Comparison of ENCODE assay signal across 12 cellular contexts in genomic region chr15:38398134-38398533, GRCh38. TPM values are rescaled to one million over a fixed set of nuclear protein-coding genes. Genes with fewer than 3 reads are reported as not detected.
DNase-seq lines count a peak whose midpoint lies in the region; ATAC-seq and TF ChIP-seq lines count a peak whose summit lies in the region.
"Had no signal": no experiment of that assay in that cellular context is flagged by ENCODE, and none has a peak within 500 bp of the region (broad histone marks: within the 10 kb centered on the region; RNA-seq: fewer than 3 reads in every experiment).

No MANE protein-coding gene starts in this region.

- H3K9ac ChIP-seq in adipocyte (ENCODE audit: low read length): peak overlapping the region; percentile 61

- no peaks in the 10 kb centered on the region for H3K9me3 ChIP-seq in adipocyte (ENCODE audit: control insufficient read depth, low read length)
- H3K9me3 ChIP-seq in stomach: no peaks in the 10 kb centered on the region
- H3K9me3 ChIP-seq: upper lobe of left lung had no signal

- H3K4me1 ChIP-seq in adipocyte (ENCODE audit: control insufficient read depth, insufficient read depth, low read length): peaks cover 35% of the 10 kb centered on the region
- H3K4me1 ChIP-seq in stomach: peaks cover 0 to 7% (median 2%) of the 10 kb centered on the region in 4 donors

- no peak for TF ChIP-seq POLR2A in stomach (IDR thresholded peaks at IDR 0.05)

- ATAC-seq in Right ventricle myocardium superior (ENCODE audit: poor library complexity) (peak; percentile 93), GM21528 (IDR thresholded peaks at IDR 0.05; ENCODE audit: low FRiP score, unreplicated experiment) (no peak)
- ATAC-seq: GM23338, left lobe of liver had no signal

- DNase-seq in HCEC 1CT (peak; percentile 98), adipocyte (ENCODE audit: low read depth) (peak; percentile 57), Right ventricle myocardium superior (peak; percentile 60), stomach (no peak), NCI-H2171 (lab: John Stamatoyannopoulos, UW) (no peak), caudate nucleus (lab: John Stamatoyannopoulos, UW) (no peak)
- no peak for DNase-seq in stimulated activated naive CD4-positive, alpha-beta T cell (lab: John Stamatoyannopoulos, UW)
- DNase-seq: activated CD4-positive, alpha-beta T cell treated with anti-CD3 and anti-CD28 coated beads, Interleukin-2, amount 50 U/mL, for 48 hours; upper lobe of left lung had no signal

- peak overlapping the region in 3 of 5 donors; percentile 36 to 73 (median 58) for H3K27ac ChIP-seq in stomach
- H3K27ac ChIP-seq in caudate nucleus (ENCODE audit: low read depth, low read length): no peak overlapping the region
- H3K27ac ChIP-seq: upper lobe of left lung had no signal

- TF ChIP-seq CTCF in stomach (IDR thresholded peaks at IDR 0.05): no peak

- H3K36me3 ChIP-seq in adipocyte (ENCODE audit: control insufficient read depth, insufficient read depth, low read length, severe bottlenecking) (no peaks in the 10 kb centered on the region), stomach (no peaks in the 10 kb centered on the region)
- H3K36me3 ChIP-seq: upper lobe of left lung had no signal

- H3K4me3 ChIP-seq in adipocyte (ENCODE audit: low read length): peak overlapping the region; percentile 67
- H3K4me3 ChIP-seq in stomach: no peak overlapping the region
- H3K4me3 ChIP-seq: GM23338, upper lobe of left lung had no signal

- TF ChIP-seq EP300 in stomach (IDR thresholded peaks at IDR 0.05): no peak

- 61 to 73% (median 63%) methylated on average over 2 of the region's 2 CpGs for WGBS in stomach, 5 donors

- H3K27me3 ChIP-seq in adipocyte (replicated peaks; ENCODE audit: control insufficient read depth, insufficient read depth, low read length) (no peaks in the 10 kb centered on the region), stomach (no peaks in the 10 kb centered on the region)
- H3K27me3 ChIP-seq: upper lobe of left lung had no signal

- intact Hi-C loops in Right ventricle myocardium superior (cut with DNase I) (no loop called here), stomach (cut with DNase I; ENCODE audit: low total_unique reads) (no loop called here)

RNA-seq across cellular contexts. Expression of gene FAM98B, which starts 55.8 kb away (rescaled TPM):
- 16.2 TPM for total RNA-seq in Right ventricle myocardium superior
- 10 to 100 TPM in 2 of 5 donors, 1 to 10 TPM in 3; 1.7 to 61.3 (median 8.5) TPM for total RNA-seq in stomach
- 10 to 100 TPM in 1 of 3 donors, 1 to 10 TPM in 2; 6.3 to 11.5 (median 8.8) TPM for polyA plus RNA-seq in stomach

Comparison
In these comparisons a context has a peak if more than half of its experiments do, and no peak if none do; other contexts are left out.
1. DNase-seq: peak in HCEC 1CT (single experiment), adipocyte (single experiment) and Right ventricle myocardium superior (single experiment); none in stomach (single experiment), NCI-H2171 (single experiment), stimulated activated naive CD4-positive, alpha-beta T cell (0 of 6) and caudate nucleus (0 of 61).